1 cellular context compared by ENCODE assay signal in the genomic region with DNA sequence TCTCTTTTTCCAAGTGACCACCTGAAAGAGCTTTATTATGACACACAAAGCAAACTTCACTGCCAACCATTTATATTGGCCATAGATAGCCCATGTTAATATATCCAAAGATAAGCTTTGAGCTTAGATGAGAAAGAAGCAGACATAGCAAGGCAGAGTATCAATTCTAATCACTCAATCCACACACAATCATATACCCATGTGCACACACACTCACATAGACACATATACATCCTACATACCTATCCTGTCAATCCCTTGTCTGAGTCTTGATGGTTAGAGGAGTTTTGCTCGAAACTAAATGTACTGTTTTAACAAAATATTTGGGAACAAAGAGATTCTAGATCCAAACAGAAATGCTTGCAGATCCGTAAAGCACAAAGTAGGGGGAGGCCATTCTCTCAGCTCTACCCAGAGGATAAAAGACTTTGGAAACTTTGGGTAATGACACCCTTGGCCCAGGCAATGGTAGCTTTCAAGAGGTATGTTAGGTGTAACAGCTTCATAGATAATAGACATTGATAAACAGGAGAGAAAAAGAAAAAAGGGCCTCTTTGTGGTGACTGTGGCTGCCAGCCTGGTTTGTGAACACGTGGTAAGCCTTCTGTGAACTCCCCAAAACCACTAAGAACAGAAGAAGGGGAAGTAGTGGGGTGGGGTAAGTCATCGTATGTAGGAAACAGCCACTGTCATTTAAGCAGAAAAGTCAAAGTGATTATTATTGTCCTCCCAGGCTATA.
TF ChIP-seq lines count a peak whose summit lies in the region.

No MANE protein-coding gene starts in this region.

TF ChIP-seq in GM12878, 131 proteins besides CTCF, POLR2A, EP300 and RAD21 (continued from another document and continues in another):
- TF ChIP-seq POU2F2 (IDR thresholded peaks at IDR 0.05; ENCODE audit: borderline replicate concordance, low read depth, low read length) (no peak), MTA2 (IDR thresholded peaks at IDR 0.05; ENCODE audit: low read depth) (peak; percentile 60; the same call in 1 of the 2 replicates), RCOR1 (conservative IDR thresholded peaks at IDR 0.05; ENCODE audit: low read depth, low read length) (no peak), BCL3 (IDR thresholded peaks at IDR 0.05; ENCODE audit: borderline replicate concordance, insufficient read depth, low read depth, low read length, poor library complexity, severe bottlenecking) (no peak), NBN (IDR thresholded peaks at IDR 0.05) (no peak), TCF12 (IDR thresholded peaks at IDR 0.05; ENCODE audit: low read depth, low read length) (no peak), ZNF24 (IDR thresholded peaks at IDR 0.05) (no peak), RAD51 (IDR thresholded peaks at IDR 0.05) (peak; percentile 82), CBFB (IDR thresholded peaks at IDR 0.05; ENCODE audit: low read depth) (peak; percentile 24; the same call in 1 of the 2 replicates), IRF5 (IDR thresholded peaks at IDR 0.05; ENCODE audit: borderline replicate concordance) (no peak; the same call in 1 of the 2 replicates), GABPA (IDR thresholded peaks at IDR 0.05; ENCODE audit: low read depth) (no peak), NFXL1 (IDR thresholded peaks at IDR 0.05; ENCODE audit: borderline replicate concordance) (no peak), BHLHE40 (IDR thresholded peaks at IDR 0.05; ENCODE audit: borderline replicate concordance in 1 of 2, low read depth in 2 of 2, low read length in 1 of 2) (peak; percentile 44 to 57; a peak in 3 of 4 replicates), IKZF1 (conservative IDR thresholded peaks at IDR 0.05) (peak; percentile 35; the same call in 1 of the 2 replicates), CEBPB (IDR thresholded peaks at IDR 0.05; ENCODE audit: borderline replicate concordance in 1 of 2, low read depth in 2 of 2, low read length in 2 of 2) (no peak), HDGF (IDR thresholded peaks at IDR 0.05) (no peak), ATF7 (IDR thresholded peaks at IDR 0.05; ENCODE audit: low read depth) (peak; percentile 44; the same call in 1 of the 2 replicates), CREM (IDR thresholded peaks at IDR 0.05; ENCODE audit: low read depth) (no peak), KLF5 (IDR thresholded peaks at IDR 0.05; ENCODE audit: partially characterized antibody) (no peak), MYB (IDR thresholded peaks at IDR 0.05; ENCODE audit: borderline replicate concordance, low read depth, low read length) (no peak), IKZF2 (IDR thresholded peaks at IDR 0.05) (peak; percentile 57 to 60; a peak in 3 of 4 replicates), SMARCA5 (IDR thresholded peaks at IDR 0.05) (no peak), MXI1 (IDR thresholded peaks at IDR 0.05; ENCODE audit: low read depth, low read length) (no peak), RELB (IDR thresholded peaks at IDR 0.05; ENCODE audit: low read depth) (peak; percentile 44; the same call in 1 of the 2 replicates), CHD2 (IDR thresholded peaks at IDR 0.05; ENCODE audit: borderline replicate concordance, low read depth, low read length) (no peak), NRF1 (conservative IDR thresholded peaks at IDR 0.05; ENCODE audit: low read depth, low read length) (no peak), ZSCAN29 (IDR thresholded peaks at IDR 0.05) (no peak), DPF2 (IDR thresholded peaks at IDR 0.05) (0 out of 2 replicates have a peak, but pooled peaks have one; percentile 24), SMAD5 (IDR thresholded peaks at IDR 0.05; ENCODE audit: low read depth) (no peak), ZBTB33 (IDR thresholded peaks at IDR 0.05) (no peak), PKNOX1 (IDR thresholded peaks at IDR 0.05) (peak; percentile 16; the same call in 1 of the 2 replicates), HDAC6 (IDR thresholded peaks at IDR 0.05; ENCODE audit: unreplicated experiment) (no peak), RUNX3 (IDR thresholded peaks at IDR 0.05; ENCODE audit: low read length) (peak; percentile 79)
- TF ChIP-seq, protein P1, sequence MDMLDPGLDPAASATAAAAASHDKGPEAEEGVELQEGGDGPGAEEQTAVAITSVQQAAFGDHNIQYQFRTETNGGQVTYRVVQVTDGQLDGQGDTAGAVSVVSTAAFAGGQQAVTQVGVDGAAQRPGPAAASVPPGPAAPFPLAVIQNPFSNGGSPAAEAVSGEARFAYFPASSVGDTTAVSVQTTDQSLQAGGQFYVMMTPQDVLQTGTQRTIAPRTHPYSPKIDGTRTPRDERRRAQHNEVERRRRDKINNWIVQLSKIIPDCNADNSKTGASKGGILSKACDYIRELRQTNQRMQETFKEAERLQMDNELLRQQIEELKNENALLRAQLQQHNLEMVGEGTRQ (IDR thresholded peaks at IDR 0.05; ENCODE audit: borderline replicate concordance, low read depth, low read length), result peak; percentile 11; the same call in 1 of the 2 replicates
- TF ChIP-seq, protein P2, sequence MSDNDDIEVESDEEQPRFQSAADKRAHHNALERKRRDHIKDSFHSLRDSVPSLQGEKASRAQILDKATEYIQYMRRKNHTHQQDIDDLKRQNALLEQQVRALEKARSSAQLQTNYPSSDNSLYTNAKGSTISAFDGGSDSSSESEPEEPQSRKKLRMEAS (IDR thresholded peaks at IDR 0.05; ENCODE audit: low read depth, low read length), result no peak
- TF ChIP-seq, protein P3, sequence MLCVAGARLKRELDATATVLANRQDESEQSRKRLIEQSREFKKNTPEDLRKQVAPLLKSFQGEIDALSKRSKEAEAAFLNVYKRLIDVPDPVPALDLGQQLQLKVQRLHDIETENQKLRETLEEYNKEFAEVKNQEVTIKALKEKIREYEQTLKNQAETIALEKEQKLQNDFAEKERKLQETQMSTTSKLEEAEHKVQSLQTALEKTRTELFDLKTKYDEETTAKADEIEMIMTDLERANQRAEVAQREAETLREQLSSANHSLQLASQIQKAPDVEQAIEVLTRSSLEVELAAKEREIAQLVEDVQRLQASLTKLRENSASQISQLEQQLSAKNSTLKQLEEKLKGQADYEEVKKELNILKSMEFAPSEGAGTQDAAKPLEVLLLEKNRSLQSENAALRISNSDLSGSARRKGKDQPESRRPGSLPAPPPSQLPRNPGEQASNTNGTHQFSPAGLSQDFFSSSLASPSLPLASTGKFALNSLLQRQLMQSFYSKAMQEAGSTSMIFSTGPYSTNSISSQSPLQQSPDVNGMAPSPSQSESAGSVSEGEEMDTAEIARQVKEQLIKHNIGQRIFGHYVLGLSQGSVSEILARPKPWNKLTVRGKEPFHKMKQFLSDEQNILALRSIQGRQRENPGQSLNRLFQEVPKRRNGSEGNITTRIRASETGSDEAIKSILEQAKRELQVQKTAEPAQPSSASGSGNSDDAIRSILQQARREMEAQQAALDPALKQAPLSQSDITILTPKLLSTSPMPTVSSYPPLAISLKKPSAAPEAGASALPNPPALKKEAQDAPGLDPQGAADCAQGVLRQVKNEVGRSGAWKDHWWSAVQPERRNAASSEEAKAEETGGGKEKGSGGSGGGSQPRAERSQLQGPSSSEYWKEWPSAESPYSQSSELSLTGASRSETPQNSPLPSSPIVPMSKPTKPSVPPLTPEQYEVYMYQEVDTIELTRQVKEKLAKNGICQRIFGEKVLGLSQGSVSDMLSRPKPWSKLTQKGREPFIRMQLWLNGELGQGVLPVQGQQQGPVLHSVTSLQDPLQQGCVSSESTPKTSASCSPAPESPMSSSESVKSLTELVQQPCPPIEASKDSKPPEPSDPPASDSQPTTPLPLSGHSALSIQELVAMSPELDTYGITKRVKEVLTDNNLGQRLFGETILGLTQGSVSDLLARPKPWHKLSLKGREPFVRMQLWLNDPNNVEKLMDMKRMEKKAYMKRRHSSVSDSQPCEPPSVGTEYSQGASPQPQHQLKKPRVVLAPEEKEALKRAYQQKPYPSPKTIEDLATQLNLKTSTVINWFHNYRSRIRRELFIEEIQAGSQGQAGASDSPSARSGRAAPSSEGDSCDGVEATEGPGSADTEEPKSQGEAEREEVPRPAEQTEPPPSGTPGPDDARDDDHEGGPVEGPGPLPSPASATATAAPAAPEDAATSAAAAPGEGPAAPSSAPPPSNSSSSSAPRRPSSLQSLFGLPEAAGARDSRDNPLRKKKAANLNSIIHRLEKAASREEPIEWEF (IDR thresholded peaks at IDR 0.05; ENCODE audit: insufficient replicate concordance, low read depth, low read length), result peak; percentile 29
- TF ChIP-seq, protein P4, sequence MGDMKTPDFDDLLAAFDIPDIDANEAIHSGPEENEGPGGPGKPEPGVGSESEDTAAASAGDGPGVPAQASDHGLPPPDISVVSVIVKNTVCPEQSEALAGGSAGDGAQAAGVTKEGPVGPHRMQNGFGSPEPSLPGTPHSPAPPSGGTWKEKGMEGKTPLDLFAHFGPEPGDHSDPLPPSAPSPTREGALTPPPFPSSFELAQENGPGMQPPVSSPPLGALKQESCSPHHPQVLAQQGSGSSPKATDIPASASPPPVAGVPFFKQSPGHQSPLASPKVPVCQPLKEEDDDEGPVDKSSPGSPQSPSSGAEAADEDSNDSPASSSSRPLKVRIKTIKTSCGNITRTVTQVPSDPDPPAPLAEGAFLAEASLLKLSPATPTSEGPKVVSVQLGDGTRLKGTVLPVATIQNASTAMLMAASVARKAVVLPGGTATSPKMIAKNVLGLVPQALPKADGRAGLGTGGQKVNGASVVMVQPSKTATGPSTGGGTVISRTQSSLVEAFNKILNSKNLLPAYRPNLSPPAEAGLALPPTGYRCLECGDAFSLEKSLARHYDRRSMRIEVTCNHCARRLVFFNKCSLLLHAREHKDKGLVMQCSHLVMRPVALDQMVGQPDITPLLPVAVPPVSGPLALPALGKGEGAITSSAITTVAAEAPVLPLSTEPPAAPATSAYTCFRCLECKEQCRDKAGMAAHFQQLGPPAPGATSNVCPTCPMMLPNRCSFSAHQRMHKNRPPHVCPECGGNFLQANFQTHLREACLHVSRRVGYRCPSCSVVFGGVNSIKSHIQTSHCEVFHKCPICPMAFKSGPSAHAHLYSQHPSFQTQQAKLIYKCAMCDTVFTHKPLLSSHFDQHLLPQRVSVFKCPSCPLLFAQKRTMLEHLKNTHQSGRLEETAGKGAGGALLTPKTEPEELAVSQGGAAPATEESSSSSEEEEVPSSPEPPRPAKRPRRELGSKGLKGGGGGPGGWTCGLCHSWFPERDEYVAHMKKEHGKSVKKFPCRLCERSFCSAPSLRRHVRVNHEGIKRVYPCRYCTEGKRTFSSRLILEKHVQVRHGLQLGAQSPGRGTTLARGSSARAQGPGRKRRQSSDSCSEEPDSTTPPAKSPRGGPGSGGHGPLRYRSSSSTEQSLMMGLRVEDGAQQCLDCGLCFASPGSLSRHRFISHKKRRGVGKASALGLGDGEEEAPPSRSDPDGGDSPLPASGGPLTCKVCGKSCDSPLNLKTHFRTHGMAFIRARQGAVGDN (IDR thresholded peaks at IDR 0.05), result no peak
